ENCODE assay signal across 8 cellular contexts in genomic region chr10:88835095-88835909, GRCh38. TPM values are rescaled to one million over a fixed set of nuclear protein-coding genes. Genes with fewer than 3 reads are reported as not detected.
DNase-seq lines count a peak whose midpoint lies in the region; ATAC-seq and TF ChIP-seq lines count a peak whose summit lies in the region.

No MANE protein-coding gene starts in this region.

- peaks cover 18% of the 10 kb centered on the region for H3K27me3 Mint-ChIP-seq in chondrocyte (ENCODE audit: low read depth)

- H3K36me3 Mint-ChIP-seq in chondrocyte (ENCODE audit: low read depth): no peaks in the 10 kb centered on the region

- TF ChIP-seq CTCF in chondrocyte (IDR thresholded peaks at IDR 0.05): peak; percentile 97

- no peaks in the 10 kb centered on the region for H3K9me3 Mint-ChIP-seq in chondrocyte (ENCODE audit: low read depth)

- no peaks in the 10 kb centered on the region for H3K4me1 Mint-ChIP-seq in chondrocyte (ENCODE audit: low read depth)

- no peak overlapping the region for H3K27ac Mint-ChIP-seq in chondrocyte (ENCODE audit: unreplicated experiment)

- H3K4me3 Mint-ChIP-seq in chondrocyte (ENCODE audit: unreplicated experiment): no peak overlapping the region

- DNase-seq in AG20443 (ENCODE audit: low spot score): peak; percentile 84
- DNase-seq in NCI-H460 (ENCODE audit: extremely low read depth, low read depth): peak; percentile 90
- DNase-seq in activated CD4-positive, alpha-beta T cell treated with anti-CD3 and anti-CD28 coated beads for 1 hour: peak; percentile 73
- DNase-seq in chondrocyte (ENCODE audit: low spot score): no peak
- DNase-seq in left kidney (ENCODE audit: low read depth, low spot score): peak; percentile 93
- peak; percentile 80 to 85 for DNase-seq in stimulated activated CD4-positive, alpha-beta T cell treated with anti-CD3 and anti-CD28 coated beads, Interleukin-4, amount 100 ng/mL, for 4 hours

- ATAC-seq in GM19043 (IDR thresholded peaks at IDR 0.05; ENCODE audit: low read depth, unreplicated experiment) (peak; percentile 88), HG03354 (IDR thresholded peaks at IDR 0.05; ENCODE audit: poor library complexity, severe bottlenecking, unreplicated experiment) (peak; percentile 81)

RNA-seq across cellular contexts. Expression of gene ANKRD22, which starts 16.3 kb away (rescaled TPM):
- 0.17 TPM in 1 of 2 replicates, not detected in the other for total RNA-seq in NCI-H460 (2014; rRNA removed; shearing (Covaris generic))
- polyA plus RNA-seq in NCI-H460 (2014; cell fraction: nucleus; rRNA removed): 0.11 TPM in 1 of 2 replicates, not detected in the other
- total RNA-seq in chondrocyte: not detected in 3 replicates

RNA-seq across cellular contexts. Expression of gene LIPM, which starts 32.8 kb away (rescaled TPM):
- total RNA-seq in NCI-H460 (2014; rRNA removed; shearing (Covaris generic)): not detected in 2 replicates
- not detected in 2 replicates for polyA plus RNA-seq in NCI-H460 (2014; cell fraction: nucleus; rRNA removed)
- total RNA-seq in chondrocyte: not detected in 3 replicates

RNA-seq across cellular contexts. Expression of gene STAMBPL1, which starts 44.7 kb away (rescaled TPM):
- 37.6 and 39.8 TPM in 2 replicates for total RNA-seq in NCI-H460 (2014; rRNA removed; shearing (Covaris generic))
- polyA plus RNA-seq in NCI-H460 (2014; cell fraction: nucleus; rRNA removed): 24.2 and 28.4 TPM in 2 replicates
- total RNA-seq in chondrocyte: 1.6 to 2.7 TPM (median 2.1 TPM) in 3 replicates

Comparison
In these comparisons a context has a peak if more than half of its experiments do, and no peak if none do; other contexts are left out.
1. RNA of gene STAMBPL1, which starts 44.7 kb away (total RNA-seq): 37.6 to 39.8 TPM in NCI-H460; 1.6 to 2.7 TPM in chondrocyte; every median in the first group is over 10 times any median in the second.